ENCODE assay signal across 1 cellular context in the genomic region with DNA sequence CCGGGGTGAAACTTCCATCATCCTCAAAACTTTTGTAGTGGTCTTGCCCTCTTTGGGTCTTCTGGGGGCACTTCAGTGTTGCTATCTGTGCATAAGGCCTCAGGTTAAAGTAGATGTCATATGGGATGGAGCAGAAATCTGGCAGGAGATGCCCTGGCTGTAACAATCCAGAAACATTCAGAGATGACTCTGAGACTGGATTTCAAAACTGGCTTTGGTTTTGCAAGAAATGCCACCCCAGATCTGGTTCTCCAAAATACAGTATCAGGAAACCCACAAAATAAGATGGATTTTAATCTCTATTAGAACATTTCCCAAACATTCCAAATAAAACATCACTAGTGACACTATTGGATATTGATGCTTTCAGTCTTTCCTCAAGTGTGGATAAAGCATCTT.
TF ChIP-seq lines count a peak whose summit lies in the region.

No MANE protein-coding gene starts in this region.

TF ChIP-seq in WTC11, 78 proteins besides CTCF, POLR2A, EP300 and RAD21 (continued from another document):
- TF ChIP-seq, protein P1, sequence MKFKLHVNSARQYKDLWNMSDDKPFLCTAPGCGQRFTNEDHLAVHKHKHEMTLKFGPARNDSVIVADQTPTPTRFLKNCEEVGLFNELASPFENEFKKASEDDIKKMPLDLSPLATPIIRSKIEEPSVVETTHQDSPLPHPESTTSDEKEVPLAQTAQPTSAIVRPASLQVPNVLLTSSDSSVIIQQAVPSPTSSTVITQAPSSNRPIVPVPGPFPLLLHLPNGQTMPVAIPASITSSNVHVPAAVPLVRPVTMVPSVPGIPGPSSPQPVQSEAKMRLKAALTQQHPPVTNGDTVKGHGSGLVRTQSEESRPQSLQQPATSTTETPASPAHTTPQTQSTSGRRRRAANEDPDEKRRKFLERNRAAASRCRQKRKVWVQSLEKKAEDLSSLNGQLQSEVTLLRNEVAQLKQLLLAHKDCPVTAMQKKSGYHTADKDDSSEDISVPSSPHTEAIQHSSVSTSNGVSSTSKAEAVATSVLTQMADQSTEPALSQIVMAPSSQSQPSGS (CRISPR knock-in tag; IDR thresholded peaks at IDR 0.05; ENCODE audit: borderline replicate concordance, low read depth) = no peak
- TF ChIP-seq GRHL2 (CRISPR knock-in tag; IDR thresholded peaks at IDR 0.05; ENCODE audit: insufficient replicate concordance, severe bottlenecking) = no peak
- TF ChIP-seq GABPB1 (CRISPR knock-in tag; IDR thresholded peaks at IDR 0.05) = no peak
- TF ChIP-seq, protein P2, sequence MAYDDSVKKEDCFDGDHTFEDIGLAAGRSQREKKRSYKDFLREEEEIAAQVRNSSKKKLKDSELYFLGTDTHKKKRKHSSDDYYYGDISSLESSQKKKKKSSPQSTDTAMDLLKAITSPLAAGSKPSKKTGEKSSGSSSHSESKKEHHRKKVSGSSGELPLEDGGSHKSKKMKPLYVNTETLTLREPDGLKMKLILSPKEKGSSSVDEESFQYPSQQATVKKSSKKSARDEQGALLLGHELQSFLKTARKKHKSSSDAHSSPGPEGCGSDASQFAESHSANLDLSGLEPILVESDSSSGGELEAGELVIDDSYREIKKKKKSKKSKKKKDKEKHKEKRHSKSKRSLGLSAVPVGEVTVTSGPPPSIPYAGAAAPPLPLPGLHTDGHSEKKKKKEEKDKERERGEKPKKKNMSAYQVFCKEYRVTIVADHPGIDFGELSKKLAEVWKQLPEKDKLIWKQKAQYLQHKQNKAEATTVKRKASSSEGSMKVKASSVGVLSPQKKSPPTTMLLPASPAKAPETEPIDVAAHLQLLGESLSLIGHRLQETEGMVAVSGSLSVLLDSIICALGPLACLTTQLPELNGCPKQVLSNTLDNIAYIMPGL (CRISPR knock-in tag; IDR thresholded peaks at IDR 0.05) = no peak
